Comparison of ENCODE assay signal across 1 cellular context in genomic region chr19:35569281-35569781, GRCh38.
A peak's percentile ranks its signal among the peaks of the same experiment; 100 is the strongest.
TF ChIP-seq lines count a peak whose summit lies in the region.

No MANE protein-coding gene starts in this region.

TF ChIP-seq in HepG2, 621 proteins besides CTCF, POLR2A, EP300 and RAD21 (continued from another document and continues in another):
- TF ChIP-seq NFAT5 (CRISPR knock-in tag; IDR thresholded peaks at IDR 0.05) (no peak), CBX5 (CRISPR knock-in tag; IDR thresholded peaks at IDR 0.05; ENCODE audit: borderline replicate concordance) (no peak; the same call in 1 of the 2 replicates), SNAPC2 (CRISPR knock-in tag; IDR thresholded peaks at IDR 0.05) (no peak), SOX5 (CRISPR knock-in tag; IDR thresholded peaks at IDR 0.05; ENCODE audit: borderline replicate concordance) (peak; percentile 83), RAD51 (IDR thresholded peaks at IDR 0.05; ENCODE audit: borderline replicate concordance) (no peak), STAT5B (CRISPR knock-in tag; IDR thresholded peaks at IDR 0.05) (no peak), AHDC1 (CRISPR knock-in tag; IDR thresholded peaks at IDR 0.05; ENCODE audit: borderline replicate concordance) (0 out of 2 replicates have a peak, but pooled peaks have one; percentile 30), ONECUT2 (CRISPR knock-in tag; IDR thresholded peaks at IDR 0.05) (no peak), ZIK1 (CRISPR knock-in tag; IDR thresholded peaks at IDR 0.05; ENCODE audit: borderline replicate concordance, low read depth) (no peak), KLF9 (CRISPR knock-in tag; IDR thresholded peaks at IDR 0.05; ENCODE audit: low read depth) (no peak), ZNF589 (CRISPR knock-in tag; conservative IDR thresholded peaks at IDR 0.05) (no peak), NKX3-1 (CRISPR knock-in tag; IDR thresholded peaks at IDR 0.05) (no peak), SP1 (IDR thresholded peaks at IDR 0.05) (no peak), SP1 (CRISPR knock-in tag; IDR thresholded peaks at IDR 0.05) (0 out of 2 replicates have a peak, but pooled peaks have one; percentile 25), KDM1A (CRISPR knock-in tag; IDR thresholded peaks at IDR 0.05) (peak; percentile 70; the same call in 1 of the 2 replicates), ARNTL (CRISPR knock-in tag; IDR thresholded peaks at IDR 0.05) (0 out of 2 replicates have a peak, but pooled peaks have one; percentile 34), POGZ (CRISPR knock-in tag; IDR thresholded peaks at IDR 0.05) (0 out of 2 replicates have a peak, but pooled peaks have one; percentile 42), AKAP8 (CRISPR knock-in tag; IDR thresholded peaks at IDR 0.05) (no peak), IRF1 (CRISPR knock-in tag; IDR thresholded peaks at IDR 0.05; ENCODE audit: low read depth) (no peak), CBX2 (IDR thresholded peaks at IDR 0.05; ENCODE audit: low read depth, low read length) (no peak), CBX2 (CRISPR knock-in tag; IDR thresholded peaks at IDR 0.05; ENCODE audit: low read depth) (no peak), NAIF1 (CRISPR knock-in tag; IDR thresholded peaks at IDR 0.05; ENCODE audit: borderline replicate concordance) (no peak), ZBTB38 (CRISPR knock-in tag; IDR thresholded peaks at IDR 0.05) (no peak), MAF1 (CRISPR knock-in tag; IDR thresholded peaks at IDR 0.05; ENCODE audit: borderline replicate concordance) (no peak), PRDM15 (CRISPR knock-in tag; IDR thresholded peaks at IDR 0.05) (0 out of 2 replicates have a peak, but pooled peaks have one; percentile 49), GPBP1L1 (CRISPR knock-in tag; IDR thresholded peaks at IDR 0.05) (no peak), ZNF143 (CRISPR knock-in tag; IDR thresholded peaks at IDR 0.05) (no peak), ZNF569 (CRISPR knock-in tag; IDR thresholded peaks at IDR 0.05; ENCODE audit: borderline replicate concordance) (no peak), ZMYM4 (CRISPR knock-in tag; IDR thresholded peaks at IDR 0.05) (peak; percentile 88)
- TF ChIP-seq, protein P1, sequence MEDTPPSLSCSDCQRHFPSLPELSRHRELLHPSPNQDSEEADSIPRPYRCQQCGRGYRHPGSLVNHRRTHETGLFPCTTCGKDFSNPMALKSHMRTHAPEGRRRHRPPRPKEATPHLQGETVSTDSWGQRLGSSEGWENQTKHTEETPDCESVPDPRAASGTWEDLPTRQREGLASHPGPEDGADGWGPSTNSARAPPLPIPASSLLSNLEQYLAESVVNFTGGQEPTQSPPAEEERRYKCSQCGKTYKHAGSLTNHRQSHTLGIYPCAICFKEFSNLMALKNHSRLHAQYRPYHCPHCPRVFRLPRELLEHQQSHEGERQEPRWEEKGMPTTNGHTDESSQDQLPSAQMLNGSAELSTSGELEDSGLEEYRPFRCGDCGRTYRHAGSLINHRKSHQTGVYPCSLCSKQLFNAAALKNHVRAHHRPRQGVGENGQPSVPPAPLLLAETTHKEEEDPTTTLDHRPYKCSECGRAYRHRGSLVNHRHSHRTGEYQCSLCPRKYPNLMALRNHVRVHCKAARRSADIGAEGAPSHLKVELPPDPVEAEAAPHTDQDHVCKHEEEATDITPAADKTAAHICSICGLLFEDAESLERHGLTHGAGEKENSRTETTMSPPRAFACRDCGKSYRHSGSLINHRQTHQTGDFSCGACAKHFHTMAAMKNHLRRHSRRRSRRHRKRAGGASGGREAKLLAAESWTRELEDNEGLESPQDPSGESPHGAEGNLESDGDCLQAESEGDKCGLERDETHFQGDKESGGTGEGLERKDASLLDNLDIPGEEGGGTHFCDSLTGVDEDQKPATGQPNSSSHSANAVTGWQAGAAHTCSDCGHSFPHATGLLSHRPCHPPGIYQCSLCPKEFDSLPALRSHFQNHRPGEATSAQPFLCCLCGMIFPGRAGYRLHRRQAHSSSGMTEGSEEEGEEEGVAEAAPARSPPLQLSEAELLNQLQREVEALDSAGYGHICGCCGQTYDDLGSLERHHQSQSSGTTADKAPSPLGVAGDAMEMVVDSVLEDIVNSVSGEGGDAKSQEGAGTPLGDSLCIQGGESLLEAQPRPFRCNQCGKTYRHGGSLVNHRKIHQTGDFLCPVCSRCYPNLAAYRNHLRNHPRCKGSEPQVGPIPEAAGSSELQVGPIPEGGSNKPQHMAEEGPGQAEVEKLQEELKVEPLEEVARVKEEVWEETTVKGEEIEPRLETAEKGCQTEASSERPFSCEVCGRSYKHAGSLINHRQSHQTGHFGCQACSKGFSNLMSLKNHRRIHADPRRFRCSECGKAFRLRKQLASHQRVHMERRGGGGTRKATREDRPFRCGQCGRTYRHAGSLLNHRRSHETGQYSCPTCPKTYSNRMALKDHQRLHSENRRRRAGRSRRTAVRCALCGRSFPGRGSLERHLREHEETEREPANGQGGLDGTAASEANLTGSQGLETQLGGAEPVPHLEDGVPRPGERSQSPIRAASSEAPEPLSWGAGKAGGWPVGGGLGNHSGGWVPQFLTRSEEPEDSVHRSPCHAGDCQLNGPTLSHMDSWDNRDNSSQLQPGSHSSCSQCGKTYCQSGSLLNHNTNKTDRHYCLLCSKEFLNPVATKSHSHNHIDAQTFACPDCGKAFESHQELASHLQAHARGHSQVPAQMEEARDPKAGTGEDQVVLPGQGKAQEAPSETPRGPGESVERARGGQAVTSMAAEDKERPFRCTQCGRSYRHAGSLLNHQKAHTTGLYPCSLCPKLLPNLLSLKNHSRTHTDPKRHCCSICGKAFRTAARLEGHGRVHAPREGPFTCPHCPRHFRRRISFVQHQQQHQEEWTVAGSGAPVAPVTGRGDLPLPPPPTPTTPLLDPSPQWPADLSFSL (CRISPR knock-in tag; IDR thresholded peaks at IDR 0.05): no peak
- TF ChIP-seq, protein P2, sequence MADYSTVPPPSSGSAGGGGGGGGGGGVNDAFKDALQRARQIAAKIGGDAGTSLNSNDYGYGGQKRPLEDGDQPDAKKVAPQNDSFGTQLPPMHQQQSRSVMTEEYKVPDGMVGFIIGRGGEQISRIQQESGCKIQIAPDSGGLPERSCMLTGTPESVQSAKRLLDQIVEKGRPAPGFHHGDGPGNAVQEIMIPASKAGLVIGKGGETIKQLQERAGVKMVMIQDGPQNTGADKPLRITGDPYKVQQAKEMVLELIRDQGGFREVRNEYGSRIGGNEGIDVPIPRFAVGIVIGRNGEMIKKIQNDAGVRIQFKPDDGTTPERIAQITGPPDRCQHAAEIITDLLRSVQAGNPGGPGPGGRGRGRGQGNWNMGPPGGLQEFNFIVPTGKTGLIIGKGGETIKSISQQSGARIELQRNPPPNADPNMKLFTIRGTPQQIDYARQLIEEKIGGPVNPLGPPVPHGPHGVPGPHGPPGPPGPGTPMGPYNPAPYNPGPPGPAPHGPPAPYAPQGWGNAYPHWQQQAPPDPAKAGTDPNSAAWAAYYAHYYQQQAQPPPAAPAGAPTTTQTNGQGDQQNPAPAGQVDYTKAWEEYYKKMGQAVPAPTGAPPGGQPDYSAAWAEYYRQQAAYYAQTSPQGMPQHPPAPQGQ (CRISPR knock-in tag; IDR thresholded peaks at IDR 0.05; ENCODE audit: borderline replicate concordance): no peak
